ENCODE assay signal across 8 cellular contexts in the genomic region with DNA sequence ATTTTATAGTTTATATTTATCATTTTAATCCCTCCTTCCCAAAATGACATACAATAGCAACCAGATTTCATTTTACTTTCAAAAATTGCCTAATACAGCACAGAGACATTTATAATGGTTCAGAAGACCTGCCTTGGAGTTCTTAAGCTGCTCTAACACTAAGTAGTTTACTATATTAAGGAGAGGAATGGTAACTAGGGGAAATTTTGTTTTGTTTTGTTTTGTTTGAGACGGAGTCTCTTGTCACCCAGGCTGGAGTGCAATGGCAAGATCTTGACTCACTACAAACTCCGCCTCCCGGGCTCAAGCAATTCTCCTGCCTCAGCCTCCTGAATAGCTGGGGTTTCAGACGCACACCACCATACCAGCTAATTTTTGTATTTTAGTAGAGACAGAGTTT.
"Had no signal": no experiment of that assay in that cellular context is flagged by ENCODE, and none has a peak within 500 bp of the region (broad histone marks: within the 10 kb centered on the region; RNA-seq: fewer than 3 reads in every experiment).

No MANE protein-coding gene starts in this region.

- FAIRE-seq: HepG2 had no signal

- H3K4me3 ChIP-seq: HAP-1 had no signal

- ATAC-seq: HCT116, HepG2 had no signal

- H3K27ac ChIP-seq: HL-60 had no signal

- H3K9me3 ChIP-seq: HAP-1 had no signal

- DNase-seq: GOT3, H7, HFFc6, KG1 had no signal

- H3K36me3 ChIP-seq: HAP-1 had no signal
